ENCODE assay signal across 10 cellular contexts in genomic region chr15:90189781-90190467, GRCh38. TPM values are rescaled to one million over a fixed set of nuclear protein-coding genes. Genes with fewer than 3 reads are reported as not detected.
DNase-seq lines count a peak whose midpoint lies in the region; ATAC-seq and TF ChIP-seq lines count a peak whose summit lies in the region.
"Had no signal": no experiment of that assay in that cellular context is flagged by ENCODE, and none has a peak within 500 bp of the region (broad histone marks: within the 10 kb centered on the region; RNA-seq: fewer than 3 reads in every experiment).

No MANE protein-coding gene starts in this region.

- no peak overlapping the region for H3K18ac ChIP-seq in mesenchymal stem cell (ENCODE audit: low read depth in 1 of 2, low read length in 2 of 2)

- H4K20me1 ChIP-seq in OCI-LY7 (ENCODE audit: insufficient read depth, low read length): no peaks in the 10 kb centered on the region

- no peak for ATAC-seq in CD4-positive, alpha-beta T cell (ENCODE audit: poor library complexity)
- no peak for ATAC-seq in effector memory CD8-positive, alpha-beta T cell (replicated peaks)
- ATAC-seq in HG03175 (IDR thresholded peaks at IDR 0.05; ENCODE audit: unreplicated experiment): no peak

- no peak overlapping the region for H4K8ac ChIP-seq in mesenchymal stem cell (ENCODE audit: low read length)

- no peaks in the 10 kb centered on the region for H3K9me3 Mint-ChIP-seq in CD4-positive, alpha-beta T cell
- H3K9me3 Mint-ChIP-seq in dendritic cell treated with granulocyte-macrophage colony-stimulating factor and Interleukin-4, amounts not matched to agents 40 ng/mL and 50 ng/mL, for 4 days: no peaks in the 10 kb centered on the region
- H3K9me3 Mint-ChIP-seq in effector memory CD8-positive, alpha-beta T cell: no peaks in the 10 kb centered on the region

- no peak overlapping the region for H3K27ac ChIP-seq in CD4-positive, alpha-beta T cell (ENCODE audit: low read depth, low read length)
- H3K27ac ChIP-seq in OCI-LY7 (ENCODE audit: low read depth, low read length, poor library complexity, severe bottlenecking) (peak overlapping the region; percentile 79), prostate gland (peak overlapping the region; percentile 75 to 99), mesenchymal stem cell (ENCODE audit: low read length, poor library complexity, severe bottlenecking) (no peak overlapping the region)

- H3K9me2 ChIP-seq in OCI-LY7 (ENCODE audit: insufficient read depth, low read length): no peaks in the 10 kb centered on the region

- BruUV-seq in OCI-LY7 (replicated peaks; lab: Mats Ljungman, UMichigan): no TSS peak

- H3K9ac ChIP-seq in mesenchymal stem cell (ENCODE audit: low read length): no peak overlapping the region

- no peaks in the 10 kb centered on the region for H3K79me2 ChIP-seq in OCI-LY7 (ENCODE audit: insufficient read depth, low read depth, low read length)

- H3K23ac ChIP-seq in mesenchymal stem cell (ENCODE audit: low read length in 2 of 2): no peak overlapping the region

- peak overlapping the region; percentile 58; the same call in 1 of the 2 replicates for H2AFZ ChIP-seq in OCI-LY7 (ENCODE audit: low read length)
- H2AFZ ChIP-seq in mesenchymal stem cell (ENCODE audit: low read depth, low read length): no peak overlapping the region

- H3K27me3 Mint-ChIP-seq in CD4-positive, alpha-beta T cell: no peaks in the 10 kb centered on the region
- no peaks in the 10 kb centered on the region for H3K27me3 Mint-ChIP-seq in dendritic cell treated with granulocyte-macrophage colony-stimulating factor and Interleukin-4, amounts not matched to agents 40 ng/mL and 50 ng/mL, for 4 days
- no peaks in the 10 kb centered on the region for H3K27me3 Mint-ChIP-seq in effector memory CD8-positive, alpha-beta T cell

- no peaks in the 10 kb centered on the region for H3K9me3 ChIP-seq in CD4-positive, alpha-beta T cell (ENCODE audit: control insufficient read depth, low read length)
- H3K9me3 ChIP-seq in OCI-LY7 (ENCODE audit: low read length): no peaks in the 10 kb centered on the region
- no peaks in the 10 kb centered on the region for H3K9me3 ChIP-seq in prostate gland
- H3K9me3 ChIP-seq in mesenchymal stem cell (ENCODE audit: control insufficient read depth, low read length): no peaks in the 10 kb centered on the region

- peaks cover 36% of the 10 kb centered on the region for H3K4me1 Mint-ChIP-seq in CD4-positive, alpha-beta T cell (ENCODE audit: low read depth)
- peaks cover 65% of the 10 kb centered on the region for H3K4me1 Mint-ChIP-seq in dendritic cell treated with granulocyte-macrophage colony-stimulating factor and Interleukin-4, amounts not matched to agents 40 ng/mL and 50 ng/mL, for 4 days (ENCODE audit: low read depth)
- H3K4me1 Mint-ChIP-seq in effector memory CD8-positive, alpha-beta T cell (ENCODE audit: low read depth in 2 of 2): peaks cover 20 to 32% of the 10 kb centered on the region in 2 donors

- peaks cover 29% of the 10 kb centered on the region for H3K79me1 ChIP-seq in mesenchymal stem cell (replicated peaks; ENCODE audit: low read length, poor library complexity, severe bottlenecking)

- H3K4me3 ChIP-seq in OCI-LY7 (ENCODE audit: low read depth, low read length, poor library complexity, severe bottlenecking) (no peak overlapping the region), prostate gland (no peak overlapping the region), mesenchymal stem cell (ENCODE audit: insufficient read depth in 1 of 2, low read depth in 1 of 2, low read length in 2 of 2) (no peak overlapping the region)

- H2BK120ac ChIP-seq in mesenchymal stem cell (ENCODE audit: low read depth, low read length): no peak overlapping the region

- TF ChIP-seq CTCF in CD4-positive, alpha-beta T cell (IDR thresholded peaks at IDR 0.05): no peak
- no peak for TF ChIP-seq CTCF in OCI-LY7 (conservative IDR thresholded peaks at IDR 0.05; ENCODE audit: low read length)
- no peak for TF ChIP-seq CTCF in prostate gland (IDR thresholded peaks at IDR 0.05)

- peak overlapping the region; percentile 36 for H3K27ac Mint-ChIP-seq in CD4-positive, alpha-beta T cell
- H3K27ac Mint-ChIP-seq in dendritic cell treated with granulocyte-macrophage colony-stimulating factor and Interleukin-4, amounts not matched to agents 40 ng/mL and 50 ng/mL, for 4 days: peak overlapping the region; percentile 31
- H3K27ac Mint-ChIP-seq in effector memory CD8-positive, alpha-beta T cell: no peak overlapping the region

- CTCF ChIA-PET in CD4-positive, alpha-beta T cell (lab: Charles Lee): no interaction called here
- CTCF ChIA-PET in OCI-LY7 (lab: Charles Lee; ENCODE audit: unreplicated experiment): interaction anchor here (1.6 kb wide), 1 partner anchor 11 kb away, joined by 5 read pairs; no protein-coding TSS in a partner anchor

- H3K36me3 ChIP-seq in OCI-LY7 (ENCODE audit: insufficient read depth, low read length) (no peaks in the 10 kb centered on the region), prostate gland (no peaks in the 10 kb centered on the region), mesenchymal stem cell (ENCODE audit: control insufficient read depth in 1 of 2, insufficient read depth in 2 of 2, low read depth in 1 of 2, low read length in 2 of 2) (no peaks in the 10 kb centered on the region)

- H3K4ac ChIP-seq in mesenchymal stem cell (ENCODE audit: low read depth in 1 of 2, low read length in 2 of 2): no peak overlapping the region

- no peak overlapping the region for H3K14ac ChIP-seq in mesenchymal stem cell (ENCODE audit: low read length in 2 of 2)

- no peak for TF ChIP-seq POLR2A in prostate gland (IDR thresholded peaks at IDR 0.05)

- peak overlapping the region; percentile 74 for H3K4me2 ChIP-seq in OCI-LY7 (ENCODE audit: low read length)
- no peak overlapping the region for H3K4me2 ChIP-seq in mesenchymal stem cell (ENCODE audit: low read length, poor library complexity, severe bottlenecking)

- H2BK5ac ChIP-seq in mesenchymal stem cell (ENCODE audit: low read depth, low read length, poor library complexity, severe bottlenecking): no peak overlapping the region

- no peak overlapping the region for H4K91ac ChIP-seq in mesenchymal stem cell (ENCODE audit: low read length)

- POLR2A ChIA-PET in CD4-positive, alpha-beta T cell (lab: Charles Lee): no interaction called here
- POLR2A ChIA-PET in OCI-LY7 (lab: Charles Lee): interaction anchor here (0.6 to 5.1 kb wide), 7 partner anchors 11 to 293 kb away, joined by 3 to 73 read pairs (median 4); partner anchors contain the start of genes CIB1, GDPGP1 and SEMA4B

- no peak for DNase-seq in CD4-positive, alpha-beta T cell
- no peak for DNase-seq in OCI-LY7 (ENCODE audit: low spot score)
- no peak for DNase-seq in prostate gland (ENCODE audit: low spot score)
- DNase-seq in effector memory CD8-positive, alpha-beta T cell: no peak
- no peak for DNase-seq in NOMO-1 treated with dmso at 0.1 percent for 144 hours (lab: John Stamatoyannopoulos, UW; ENCODE audit: unreplicated experiment)
- DNase-seq in mesenchymal stem cell: no peak
- DNase-seq: activated CD8-positive, alpha-beta memory T cell treated with anti-CD3 and anti-CD28 coated beads, Interleukin-2, amount 50 U/mL, for 48 hours; cortex of kidney had no signal

- no peak overlapping the region for H2BK15ac ChIP-seq in mesenchymal stem cell (ENCODE audit: low read depth, poor library complexity, severe bottlenecking)

- no peak overlapping the region for H2AK5ac ChIP-seq in mesenchymal stem cell (ENCODE audit: low read length, severe bottlenecking)

- no peak overlapping the region for H2BK12ac ChIP-seq in mesenchymal stem cell (ENCODE audit: low read length in 2 of 2)

- H3K27me3 ChIP-seq in CD4-positive, alpha-beta T cell (ENCODE audit: control insufficient read depth, insufficient read depth, low read length): no peaks in the 10 kb centered on the region
- H3K27me3 ChIP-seq in prostate gland (replicated peaks; ENCODE audit: insufficient read depth): no peaks in the 10 kb centered on the region
- H3K27me3 ChIP-seq in mesenchymal stem cell (ENCODE audit: control insufficient read depth in 1 of 2, insufficient read depth in 1 of 2, low read length in 2 of 2): no peaks in the 10 kb centered on the region

- H3K4me3 Mint-ChIP-seq in CD4-positive, alpha-beta T cell: no peak overlapping the region
- H3K4me3 Mint-ChIP-seq in dendritic cell treated with granulocyte-macrophage colony-stimulating factor and Interleukin-4, amounts not matched to agents 40 ng/mL and 50 ng/mL, for 4 days: no peak overlapping the region
- no peak overlapping the region for H3K4me3 Mint-ChIP-seq in effector memory CD8-positive, alpha-beta T cell

- H3K36me3 Mint-ChIP-seq in CD4-positive, alpha-beta T cell (ENCODE audit: low read depth): no peaks in the 10 kb centered on the region
- peaks cover 3% of the 10 kb centered on the region for H3K36me3 Mint-ChIP-seq in dendritic cell treated with granulocyte-macrophage colony-stimulating factor and Interleukin-4, amounts not matched to agents 40 ng/mL and 50 ng/mL, for 4 days (ENCODE audit: low read depth)
- no peaks in the 10 kb centered on the region for H3K36me3 Mint-ChIP-seq in effector memory CD8-positive, alpha-beta T cell (ENCODE audit: insufficient read depth)

- intact Hi-C loops in CD4-positive, alpha-beta T cell (cut with DNase I, micrococcal nuclease): loop anchor here in 1 of 2 experiments (5.0 kb wide), 1 partner anchor 42 kb away; the partner anchor contains the start of genes CIB1 and GDPGP1
- intact Hi-C loops in OCI-LY7 (cut with micrococcal nuclease; ENCODE audit: unreplicated experiment) (loop anchor here (2.0 to 5.0 kb wide), 3 partner anchors 43 to 88 kb away; partner anchors contain the start of genes CIB1, IDH2 and NGRN), prostate gland (cut with DNase I) (no loop called here)
- intact Hi-C loops in dendritic cell treated with granulocyte-macrophage colony-stimulating factor and Interleukin-4, amounts not matched to agents 40 ng/mL and 50 ng/mL, for 4 days (cut with micrococcal nuclease): no loop called here

- 77% methylated on average over 10 of the region's 10 CpGs for WGBS in prostate gland
- 91% methylated on average over 10 of the region's 10 CpGs for WGBS in mesenchymal stem cell

- H3K4me1 ChIP-seq in OCI-LY7 (ENCODE audit: insufficient read depth, low read length, poor library complexity, severe bottlenecking): peaks cover 64% of the 10 kb centered on the region
- H3K4me1 ChIP-seq in prostate gland (replicated peaks): peaks cover 22% of the 10 kb centered on the region
- peaks cover 26% of the 10 kb centered on the region for H3K4me1 ChIP-seq in mesenchymal stem cell (ENCODE audit: control insufficient read depth, insufficient read depth, low read depth, low read length)

RNA-seq across cellular contexts. Expression of gene SEMA4B, which starts 11.2 kb away (rescaled TPM):
- total RNA-seq in CD4-positive, alpha-beta T cell: 1 to 10 TPM; 8.0 to 9.5 TPM
- 21.9 and 44.1 TPM in 2 replicates for total RNA-seq in OCI-LY7 (2014; rRNA removed; shearing (Covaris generic))
- total RNA-seq in OCI-LY7 (2022) (34.9 and 38.2 TPM in 2 replicates), prostate gland (10 to 100 TPM; 96.1 to 99.6 TPM)
- 21.4 TPM for polyA plus RNA-seq in mesenchymal stem cell (2013, experiment 1 of 2)
- 22.7 TPM for polyA plus RNA-seq in mesenchymal stem cell (2013, experiment 2 of 2)

RNA-seq across cellular contexts. Expression of gene CIB1, which starts 43.8 kb away (rescaled TPM):
- total RNA-seq in CD4-positive, alpha-beta T cell: 100 to 1,000 TPM; 279 to 295 TPM
- 52.8 and 53.2 TPM in 2 replicates for total RNA-seq in OCI-LY7 (2014; rRNA removed; shearing (Covaris generic))
- 54.5 and 66.0 TPM in 2 replicates for total RNA-seq in OCI-LY7 (2022)
- 100 to 1,000 TPM in 1 of 2 donors, 10 to 100 TPM in 1; 48.3 to 104 TPM for total RNA-seq in prostate gland
- polyA plus RNA-seq in mesenchymal stem cell (2013, experiment 1 of 2): 90.2 TPM
- 93.4 TPM for polyA plus RNA-seq in mesenchymal stem cell (2013, experiment 2 of 2)

RNA-seq across cellular contexts. Expression of gene GDPGP1, which starts 44.1 kb away (rescaled TPM):
- 1 to 10 TPM; 7.5 to 8.3 TPM for total RNA-seq in CD4-positive, alpha-beta T cell
- 8.1 and 22.3 TPM in 2 replicates for total RNA-seq in OCI-LY7 (2014; rRNA removed; shearing (Covaris generic))
- total RNA-seq in OCI-LY7 (2022) (12.1 and 12.9 TPM in 2 replicates), prostate gland (10 to 100 TPM; 15.4 to 21.5 TPM)
- 1.1 TPM for polyA plus RNA-seq in mesenchymal stem cell (2013, experiment 1 of 2)
- polyA plus RNA-seq in mesenchymal stem cell (2013, experiment 2 of 2): 1.0 TPM

RNA-seq across cellular contexts. Expression of gene TTLL13, which starts 59.4 kb away (rescaled TPM):
- 1 to 10 TPM in 1 of 2 experiments, under 1 TPM in 1; 0.63 to 1.8 TPM for total RNA-seq in CD4-positive, alpha-beta T cell
- total RNA-seq in OCI-LY7 (2014; rRNA removed; shearing (Covaris generic)): 0.57 and 0.88 TPM in 2 replicates
- total RNA-seq in OCI-LY7 (2022) (0.77 and 1.3 TPM in 2 replicates), prostate gland (under 1 TPM in 1 of 2 donors, not detected in 1; 0.51 TPM)
- polyA plus RNA-seq in mesenchymal stem cell (2013, experiment 1 of 2): 0.04 TPM
- 0.11 TPM for polyA plus RNA-seq in mesenchymal stem cell (2013, experiment 2 of 2)

Comparison
In these comparisons a context has a peak if more than half of its experiments do, and no peak if none do; other contexts are left out.
1. H3K27ac ChIP-seq: peak in OCI-LY7 (single experiment) and prostate gland (2 of 2); none in CD4-positive, alpha-beta T cell (single experiment) and mesenchymal stem cell (single experiment).
2. H3K27ac Mint-ChIP-seq: peak in CD4-positive, alpha-beta T cell (single experiment) and dendritic cell treated with granulocyte-macrophage colony-stimulating factor and Interleukin-4, amounts not matched to agents 40 ng/mL and 50 ng/mL, for 4 days (single experiment); none in effector memory CD8-positive, alpha-beta T cell (0 of 2).